20 cellular contexts compared by ENCODE assay signal in genomic region chr15:77670558-77671148, GRCh38. TPM values are rescaled to one million over a fixed set of nuclear protein-coding genes. Genes with fewer than 3 reads are reported as not detected.
"Had no signal": no experiment of that assay in that cellular context is flagged by ENCODE, and none has a peak within 500 bp of the region (broad histone marks: within the 10 kb centered on the region; RNA-seq: fewer than 3 reads in every experiment).

No MANE protein-coding gene starts in this region.

- H3K4me3 ChIP-seq: colonic mucosa, heart left ventricle, lung, tibial nerve had no signal

- H3K9me3 ChIP-seq: colonic mucosa, heart left ventricle had no signal

- H3K9me3 Mint-ChIP-seq: activated CD4-positive, alpha-beta memory T cell treated with anti-CD3 and anti-CD28 coated beads for 36 hours; activated naive CD8-positive, alpha-beta T cell treated with anti-CD3 and anti-CD28 coated beads for 36 hours; naive thymus-derived CD4-positive, alpha-beta T cell had no signal

- ATAC-seq: naive thymus-derived CD4-positive, alpha-beta T cell; T-helper 17 cell had no signal

- H3K36me3 Mint-ChIP-seq: activated CD4-positive, alpha-beta memory T cell treated with anti-CD3 and anti-CD28 coated beads for 36 hours; activated naive CD8-positive, alpha-beta T cell treated with anti-CD3 and anti-CD28 coated beads for 36 hours; naive thymus-derived CD4-positive, alpha-beta T cell had no signal

- H3K36me3 ChIP-seq: colonic mucosa, heart left ventricle, tibial nerve had no signal

- H3K4me3 Mint-ChIP-seq: activated CD4-positive, alpha-beta memory T cell treated with anti-CD3 and anti-CD28 coated beads for 36 hours; activated naive CD8-positive, alpha-beta T cell treated with anti-CD3 and anti-CD28 coated beads for 36 hours; naive thymus-derived CD4-positive, alpha-beta T cell; T-helper 17 cell had no signal

- DNase-seq: activated CD4-positive, alpha-beta memory T cell treated with anti-CD3 and anti-CD28 coated beads for 36 hours; activated CD4-positive, alpha-beta T cell treated with anti-CD3 and anti-CD28 coated beads for 48 hours; activated naive CD4-positive, alpha-beta T cell treated with Interleukin-2 at 50 U/mL for 16 hours; activated naive CD8-positive, alpha-beta T cell treated with anti-CD3 and anti-CD28 coated beads for 36 hours; activated T-cell treated with anti-CD3 and anti-CD28 coated beads, Interleukin-2, amount 50 U/mL, for 48 hours; colonic mucosa; heart left ventricle; kidney; naive thymus-derived CD4-positive, alpha-beta T cell; retina; stimulated activated CD4-positive, alpha-beta T cell treated with anti-CD3 and anti-CD28 coated beads, Interleukin-2, amount 100 ng/mL, for 48 hours; stimulated activated naive CD4-positive, alpha-beta T cell treated with Interleukin-2 at 50 U/mL for 16 hours; substantia nigra; T-helper 17 cell had no signal

- H3K27ac ChIP-seq: colonic mucosa, heart left ventricle, tibial nerve had no signal

- H3K4me1 ChIP-seq: colonic mucosa, tibial nerve had no signal

- H3K4me1 Mint-ChIP-seq: activated naive CD8-positive, alpha-beta T cell treated with anti-CD3 and anti-CD28 coated beads for 36 hours; naive thymus-derived CD4-positive, alpha-beta T cell had no signal

- H3K27me3 Mint-ChIP-seq: activated naive CD8-positive, alpha-beta T cell treated with anti-CD3 and anti-CD28 coated beads for 36 hours had no signal

- H3K27ac Mint-ChIP-seq: activated CD4-positive, alpha-beta memory T cell treated with anti-CD3 and anti-CD28 coated beads for 36 hours; activated naive CD8-positive, alpha-beta T cell treated with anti-CD3 and anti-CD28 coated beads for 36 hours; naive thymus-derived CD4-positive, alpha-beta T cell; progenitor cell of endocrine pancreas; T-helper 17 cell had no signal

- H3K27me3 ChIP-seq: colonic mucosa had no signal

RNA-seq across cellular contexts. Expression of gene LINGO1, which starts 37.9 kb away (rescaled TPM):
- total RNA-seq: activated CD4-positive, alpha-beta memory T cell treated with anti-CD3 and anti-CD28 coated beads for 36 hours; activated naive CD8-positive, alpha-beta T cell treated with anti-CD3 and anti-CD28 coated beads for 36 hours; bronchial epithelial cell; epithelial cell of proximal tubule; fibroblast of villous mesenchyme; naive thymus-derived CD4-positive, alpha-beta T cell; T-helper 17 cell had no signal
- polyA plus RNA-seq: naive thymus-derived CD4-positive, alpha-beta T cell had no signal
